ENCODE assay signal across 10 cellular contexts in genomic region chr16:66508261-66508913, GRCh38. TPM values are rescaled to one million over a fixed set of nuclear protein-coding genes. Genes with fewer than 3 reads are reported as not detected.
DNase-seq lines count a peak whose midpoint lies in the region; ATAC-seq and TF ChIP-seq lines count a peak whose summit lies in the region.
"Had no signal": no experiment of that assay in that cellular context is flagged by ENCODE, and none has a peak within 500 bp of the region (broad histone marks: within the 10 kb centered on the region; RNA-seq: fewer than 3 reads in every experiment).

No MANE protein-coding gene starts in this region.

- no peaks in the 10 kb centered on the region for H4K20me1 ChIP-seq in neural progenitor cell (ENCODE audit: low read depth)

- H3K9me3 Mint-ChIP-seq in endodermal cell, result no peaks in the 10 kb centered on the region
- H3K9me3 Mint-ChIP-seq in neural progenitor cell, result no peaks in the 10 kb centered on the region

- H3K4me1 Mint-ChIP-seq in endodermal cell, result peaks cover 4% of the 10 kb centered on the region
- H3K4me1 Mint-ChIP-seq in neural progenitor cell, result peaks cover 29% of the 10 kb centered on the region

- peak; percentile 61 for ATAC-seq in HG03442 (IDR thresholded peaks at IDR 0.05; ENCODE audit: unreplicated experiment)
- ATAC-seq in omental fat pad (ENCODE audit: low FRiP score), result peak; percentile 74
- no peak for ATAC-seq in GM19397 (IDR thresholded peaks at IDR 0.05; ENCODE audit: unreplicated experiment)

- H3K36me3 ChIP-seq in endodermal cell (ENCODE audit: control insufficient read depth, insufficient read depth, low read length) (no peaks in the 10 kb centered on the region), neural progenitor cell (no peaks in the 10 kb centered on the region)

- no peak overlapping the region for H3K4me2 ChIP-seq in neural progenitor cell

- no peaks in the 10 kb centered on the region for H3K9me3 ChIP-seq in endodermal cell (ENCODE audit: control insufficient read depth, low read length)
- H3K9me3 ChIP-seq in neural progenitor cell (ENCODE audit: low read depth), result no peaks in the 10 kb centered on the region

- H3K27me3 ChIP-seq in endodermal cell (ENCODE audit: control insufficient read depth, insufficient read depth, low read length, poor library complexity, severe bottlenecking) (no peaks in the 10 kb centered on the region), neural progenitor cell (no peaks in the 10 kb centered on the region)

- H3F3A ChIP-seq in neural progenitor cell (ENCODE audit: low read depth), result peaks cover 26% of the 10 kb centered on the region

- no peak overlapping the region for H2AFZ ChIP-seq in neural progenitor cell (replicated peaks)

- 88 to 93% methylated on average over 6 to 7 of the region's 7 CpGs for WGBS in endodermal cell (ENCODE audit: insufficient coverage in 1 of 2, insufficient read length in 1 of 2), 2 experiments

- CTCF ChIA-PET in GM10248 (lab: Yijun Ruan, JAX), result interaction anchor here (0.6 to 2.5 kb wide), 9 partner anchors 9 to 360 kb away, joined by 3 to 8 read pairs (median 3); partner anchors contain the start of gene CKLF

- DNase-seq in GM10248 (ENCODE audit: extremely low spot score), result peak; percentile 48
- no peak for DNase-seq in endodermal cell
- DNase-seq in omental fat pad (ENCODE audit: low spot score), result no peak
- no peak for DNase-seq in NCI-H1694 (lab: John Stamatoyannopoulos, UW)
- no peak for DNase-seq in neural progenitor cell (ENCODE audit: low spot score)
- no peak for DNase-seq in NCI-H2196 (lab: John Stamatoyannopoulos, UW; ENCODE audit: unreplicated experiment)
- DNase-seq: NCI-H748 treated with DMSO at 0.1 percent for 48 hours; stimulated activated naive CD4-positive, alpha-beta T cell treated with Interleukin-2 at 50 U/mL for 16 hours had no signal

- POLR2A ChIA-PET in GM10248 (lab: Yijun Ruan, JAX), result no interaction called here

- no peak overlapping the region for H3K4me3 Mint-ChIP-seq in endodermal cell
- no peak overlapping the region for H3K4me3 Mint-ChIP-seq in neural progenitor cell

- H3K27ac ChIP-seq in endodermal cell (ENCODE audit: low read depth, low read length), result peak overlapping the region; percentile 4
- no peak overlapping the region for H3K27ac ChIP-seq in neural progenitor cell

- H3K27me3 Mint-ChIP-seq in endodermal cell (ENCODE audit: insufficient read depth) (no peaks in the 10 kb centered on the region), neural progenitor cell (ENCODE audit: insufficient read depth, low read depth) (peaks cover 6% of the 10 kb centered on the region)

- H3K36me3 Mint-ChIP-seq in endodermal cell (ENCODE audit: low read depth), result peaks cover 3% of the 10 kb centered on the region
- H3K36me3 Mint-ChIP-seq in neural progenitor cell, result peaks cover 5% of the 10 kb centered on the region

- TF ChIP-seq CTCF in GM10248 (IDR thresholded peaks at IDR 0.05; ENCODE audit: control extremely low read depth, extremely low read depth, low read depth, missing control alignments) (no peak), endodermal cell (conservative IDR thresholded peaks at IDR 0.05) (no peak), omental fat pad (IDR thresholded peaks at IDR 0.05) (no peak), neural progenitor cell (IDR thresholded peaks at IDR 0.05) (no peak)

- H3K27ac Mint-ChIP-seq in endodermal cell, result no peak overlapping the region
- H3K27ac Mint-ChIP-seq in neural progenitor cell, result no peak overlapping the region

- H3K4me1 ChIP-seq in endodermal cell (ENCODE audit: control insufficient read depth, insufficient read depth, low read length) (no peaks in the 10 kb centered on the region), neural progenitor cell (peaks cover 24% of the 10 kb centered on the region)

- no peak overlapping the region for H3K9ac ChIP-seq in endodermal cell (ENCODE audit: extremely low read depth, low read length, poor library complexity, severe bottlenecking)
- H3K9ac ChIP-seq in neural progenitor cell, result no peak overlapping the region

- no peaks in the 10 kb centered on the region for H3K79me2 ChIP-seq in neural progenitor cell (ENCODE audit: low read depth)

- H3K4me3 ChIP-seq in endodermal cell (ENCODE audit: low read length) (no peak overlapping the region), neural progenitor cell (no peak overlapping the region)

RNA-seq across cellular contexts. Expression of gene TK2, which starts 41.5 kb away (rescaled TPM):
- total RNA-seq in endodermal cell (10 to 100 TPM in 1 of 2 donors, 1 to 10 TPM in 1; 7.9 to 11.5 TPM), omental fat pad (10 to 100 TPM; 39.9 to 69.7 (median 56.0) TPM), neural progenitor cell (ENCODE audit: low replicate concordance) (7.1 and 7.3 TPM in 2 replicates)
- polyA plus RNA-seq in endodermal cell (2013, experiment 1 of 2), result 11.3 TPM
- 10.2 TPM for polyA plus RNA-seq in endodermal cell (2013, experiment 2 of 2)

RNA-seq across cellular contexts. Expression of gene CKLF, which starts 44.0 kb away (rescaled TPM):
- total RNA-seq in endodermal cell, result 10 to 100 TPM; 22.5 to 40.7 TPM
- 38.0 TPM for polyA plus RNA-seq in endodermal cell (2013, experiment 1 of 2)
- polyA plus RNA-seq in endodermal cell (2013, experiment 2 of 2), result 36.9 TPM
- 10 to 100 TPM; 31.6 to 68.4 (median 49.2) TPM for total RNA-seq in omental fat pad
- 33.3 and 38.6 TPM in 2 replicates for total RNA-seq in neural progenitor cell (ENCODE audit: low replicate concordance)

RNA-seq across cellular contexts. Expression of gene CMTM1, which starts 57.9 kb away (rescaled TPM):
- total RNA-seq in endodermal cell, result 1 to 10 TPM; 3.8 to 5.3 TPM
- polyA plus RNA-seq in endodermal cell (2013, experiment 1 of 2), result 4.9 TPM
- 3.4 TPM for polyA plus RNA-seq in endodermal cell (2013, experiment 2 of 2)
- total RNA-seq in omental fat pad, result 1 to 10 TPM in 2 of 4 donors, under 1 TPM in 2; 0.93 to 1.1 (median 0.98) TPM
- total RNA-seq in neural progenitor cell (ENCODE audit: low replicate concordance), result 2.9 TPM in 1 of 2 replicates, not detected in the other
